In genomic region chr5:60687927-60688720, GRCh38 we compare ENCODE assay signal across 9 cellular contexts. TPM values are rescaled to one million over a fixed set of nuclear protein-coding genes. Genes with fewer than 3 reads are reported as not detected.
A peak's percentile ranks its signal among the peaks of the same experiment; 100 is the strongest.
DNase-seq lines count a peak whose midpoint lies in the region; ATAC-seq, FAIRE-seq and TF ChIP-seq lines count a peak whose summit lies in the region.
"Had no signal": no experiment of that assay in that cellular context is flagged by ENCODE, and none has a peak within 500 bp of the region (broad histone marks: within the 10 kb centered on the region; RNA-seq: fewer than 3 reads in every experiment).

No MANE protein-coding gene starts in this region.

- no peaks in the 10 kb centered on the region for H3K9me2 ChIP-seq in OCI-LY7 (ENCODE audit: insufficient read depth, low read length)

- no peak overlapping the region for H3K27ac ChIP-seq in OCI-LY7 (ENCODE audit: low read depth, low read length, poor library complexity, severe bottlenecking)
- H3K27ac ChIP-seq in tibial artery: no peak overlapping the region

- TF ChIP-seq CTCF in AG10803 (conservative IDR thresholded peaks at IDR 0.05; ENCODE audit: low read length): peak; percentile 47
- 0 out of 2 replicates have a peak, but pooled peaks have one; percentile 28 for TF ChIP-seq CTCF in OCI-LY7 (conservative IDR thresholded peaks at IDR 0.05; ENCODE audit: low read length)
- peak; percentile 60 for TF ChIP-seq CTCF in fibroblast of mammary gland (conservative IDR thresholded peaks at IDR 0.05; ENCODE audit: control insufficient read depth, insufficient read depth, low read depth, low read length)
- TF ChIP-seq CTCF in tibial artery (IDR thresholded peaks at IDR 0.05): no peak

- H3K27me3 ChIP-seq in tibial artery: no peaks in the 10 kb centered on the region

- POLR2A ChIA-PET in OCI-LY7 (lab: Charles Lee): interaction anchor here (0.9 to 4.6 kb wide), 3 partner anchors 9 to 12 kb away, joined by 4 to 36 read pairs (median 10); partner anchors contain the start of gene DEPDC1B

- H2AFZ ChIP-seq in OCI-LY7 (ENCODE audit: low read length): no peak overlapping the region

- CTCF ChIA-PET in OCI-LY7 (lab: Charles Lee; ENCODE audit: unreplicated experiment): interaction anchor here (1.4 kb wide), 1 partner anchor 12 kb away, joined by 4 read pairs; the partner anchor contains the start of gene DEPDC1B

- H3K4me1 ChIP-seq in OCI-LY7 (ENCODE audit: insufficient read depth, low read length, poor library complexity, severe bottlenecking) (no peaks in the 10 kb centered on the region), tibial artery (no peaks in the 10 kb centered on the region)

- peak; percentile 70 for FAIRE-seq in GM18507 (lab: Jason Lieb, UNC)
- FAIRE-seq: islet of Langerhans had no signal

- H3K9me3 ChIP-seq in OCI-LY7 (ENCODE audit: low read length): 0 out of 2 replicates have a peak, but pooled peaks cover 3% of the 10 kb centered on the region
- H3K9me3 ChIP-seq in tibial artery: no peaks in the 10 kb centered on the region

- peak; percentile 96 for ATAC-seq in HG02870 (IDR thresholded peaks at IDR 0.05; ENCODE audit: unreplicated experiment)

- H3K4me3 ChIP-seq in AG10803 (ENCODE audit: low read length) (no peak overlapping the region), OCI-LY7 (ENCODE audit: low read depth, low read length, poor library complexity, severe bottlenecking) (no peak overlapping the region), fibroblast of mammary gland (ENCODE audit: control insufficient read depth, low read depth, low read length) (no peak overlapping the region), tibial artery (no peak overlapping the region)

- peaks cover 71% of the 10 kb centered on the region for H3K79me2 ChIP-seq in OCI-LY7 (ENCODE audit: insufficient read depth, low read depth, low read length)

- peaks cover 50% of the 10 kb centered on the region for H3K36me3 ChIP-seq in OCI-LY7 (ENCODE audit: insufficient read depth, low read length)
- no peaks in the 10 kb centered on the region for H3K36me3 ChIP-seq in tibial artery

- intact Hi-C loops in OCI-LY7 (cut with micrococcal nuclease; ENCODE audit: unreplicated experiment): no loop called here
- intact Hi-C loops in tibial artery (cut with DNase I; ENCODE audit: low total_unique reads): no loop called here

- no TSS peak for BruUV-seq in OCI-LY7 (replicated peaks; lab: Mats Ljungman, UMichigan)

- DNase-seq in AG10803 (ENCODE audit: low read depth) (peak; percentile 40), GM18507 (ENCODE audit: extremely low spot score, insufficient read length, low read depth) (no peak), OCI-LY7 (ENCODE audit: low spot score) (no peak), fibroblast of mammary gland (ENCODE audit: low read depth) (peak; percentile 76), NCI-H2171 (lab: John Stamatoyannopoulos, UW) (no peak), tibial artery (no peak), Ammon's horn (ENCODE audit: low spot score) (no peak)

- H3K4me2 ChIP-seq in OCI-LY7 (ENCODE audit: low read length): no peak overlapping the region

- peaks cover 6% of the 10 kb centered on the region; the same call in 1 of the 2 replicates for H4K20me1 ChIP-seq in OCI-LY7 (ENCODE audit: insufficient read depth, low read length)

RNA-seq across cellular contexts. Expression of gene DEPDC1B, which starts 11.8 kb away (rescaled TPM):
- total RNA-seq in OCI-LY7 (2014; rRNA removed; shearing (Covaris generic)): 43.7 and 46.9 TPM in 2 replicates
- total RNA-seq in OCI-LY7 (2022): 47.6 and 51.9 TPM in 2 replicates

Comparison
In these comparisons a context has a peak if more than half of its experiments do, and no peak if none do; other contexts are left out.
1. DNase-seq: peak in AG10803 (single experiment) and fibroblast of mammary gland (single experiment); none in GM18507 (single experiment), OCI-LY7 (single experiment), NCI-H2171 (single experiment), tibial artery (0 of 2) and Ammon's horn (single experiment).
2. CTCF ChIP-seq: peak in AG10803 (single experiment), OCI-LY7 (single experiment) and fibroblast of mammary gland (single experiment); none in tibial artery (0 of 2).